ENCODE assay signal across 8 cellular contexts in the genomic region with DNA sequence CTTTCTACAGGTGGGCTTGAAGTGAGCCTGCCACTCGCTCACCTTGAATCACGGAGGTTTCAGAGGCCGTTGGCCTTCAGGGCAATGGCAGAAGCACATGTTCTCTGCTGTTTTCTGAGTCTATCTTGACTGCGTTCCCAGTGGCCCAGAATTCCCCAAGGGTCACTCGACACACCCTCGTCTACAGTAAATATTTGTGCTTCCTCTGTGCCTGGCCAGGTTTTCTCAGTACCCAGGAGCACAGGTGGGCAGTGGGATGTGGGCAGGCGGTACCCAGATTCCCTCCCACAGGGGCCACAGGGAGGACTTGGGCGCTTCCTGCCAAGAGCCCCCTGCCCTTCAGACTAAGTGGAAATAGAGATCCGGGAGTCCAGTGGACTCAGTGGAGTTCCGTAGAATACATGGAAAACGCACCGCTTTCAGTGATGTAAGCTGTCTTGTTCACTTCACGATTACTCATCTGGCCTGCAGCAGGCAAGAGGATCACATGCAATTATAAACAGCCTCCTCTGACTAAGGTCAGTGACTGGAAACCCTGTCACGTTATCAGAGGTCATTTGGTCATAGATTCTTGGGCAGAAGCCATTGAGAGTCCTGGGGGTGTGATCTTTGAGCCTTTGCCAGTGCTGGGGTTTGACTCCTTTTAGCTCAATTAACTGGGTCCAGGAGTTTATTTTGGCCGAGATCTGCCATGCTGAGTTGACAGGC.
DNase-seq lines count a peak whose midpoint lies in the region; ATAC-seq and TF ChIP-seq lines count a peak whose summit lies in the region.

No MANE protein-coding gene starts in this region.

- no peak overlapping the region for H3K4me3 ChIP-seq in fibroblast of the aortic adventitia (ENCODE audit: low read depth, low read length)

- DNase-seq in SHP77 (lab: John Stamatoyannopoulos, UW) (peak; percentile 20 to 34), fibroblast of the aortic adventitia (ENCODE audit: low read depth) (peak; percentile 80), pulmonary artery endothelial cell (ENCODE audit: low read depth, low spot score) (peak; percentile 94), NCI-H524 treated with DMSO at 0.1 percent for 48 hours (lab: John Stamatoyannopoulos, UW) (no peak), D341Med (ENCODE audit: low spot score) (no peak)
- no peak for DNase-seq in activated CD4-positive, CD25-positive, alpha-beta regulatory T cell (lab: John Stamatoyannopoulos, UW)

- ATAC-seq in GM18861 (IDR thresholded peaks at IDR 0.05; ENCODE audit: unreplicated experiment) (peak; percentile 33), GM18868 (IDR thresholded peaks at IDR 0.05; ENCODE audit: unreplicated experiment) (no peak)

- no peak for TF ChIP-seq CTCF in fibroblast of the aortic adventitia (IDR thresholded peaks at IDR 0.05; ENCODE audit: insufficient read depth, low read length)

Comparison
In these comparisons a context has a peak if more than half of its experiments do, and no peak if none do; other contexts are left out.
1. DNase-seq: peak in SHP77 (2 of 2), fibroblast of the aortic adventitia (single experiment) and pulmonary artery endothelial cell (single experiment); none in activated CD4-positive, CD25-positive, alpha-beta regulatory T cell (0 of 4), NCI-H524 treated with DMSO at 0.1 percent for 48 hours (single experiment) and D341Med (single experiment).